9 cellular contexts compared by ENCODE assay signal in genomic region chr12:109736552-109737108, GRCh38.
DNase-seq lines count a peak whose midpoint lies in the region; ATAC-seq and TF ChIP-seq lines count a peak whose summit lies in the region.
"Had no signal": no experiment of that assay in that cellular context is flagged by ENCODE, and none has a peak within 500 bp of the region (broad histone marks: within the 10 kb centered on the region; RNA-seq: fewer than 3 reads in every experiment).

No MANE protein-coding gene starts in this region.

- no peak for TF ChIP-seq CTCF in fibroblast of pulmonary artery (IDR thresholded peaks at IDR 0.05; ENCODE audit: low read length, missing control alignments)

- H3K27me3 ChIP-seq in effector memory CD4-positive, alpha-beta T cell (replicated peaks; ENCODE audit: control insufficient read depth, insufficient read depth, low read length, poor library complexity, severe bottlenecking) = no peaks in the 10 kb centered on the region

- no peaks in the 10 kb centered on the region for H3K4me1 ChIP-seq in effector memory CD4-positive, alpha-beta T cell (ENCODE audit: control insufficient read depth, insufficient read depth, low read length, poor library complexity, severe bottlenecking)

- H3K4me3 ChIP-seq in fibroblast of pulmonary artery (replicated peaks; ENCODE audit: low read depth, low read length) = no peak overlapping the region
- no peak overlapping the region for H3K4me3 ChIP-seq in effector memory CD4-positive, alpha-beta T cell (ENCODE audit: insufficient read depth, low read depth, low read length, poor library complexity, severe bottlenecking)
- H3K4me3 ChIP-seq: skin epidermis had no signal

- ATAC-seq in GM19395 (IDR thresholded peaks at IDR 0.05; ENCODE audit: unreplicated experiment) (no peak), GM18520 (IDR thresholded peaks at IDR 0.05; ENCODE audit: unreplicated experiment) (no peak), HG03460 (IDR thresholded peaks at IDR 0.05; ENCODE audit: unreplicated experiment) (no peak)

- H3K9me3 ChIP-seq in effector memory CD4-positive, alpha-beta T cell (ENCODE audit: control insufficient read depth, low read length) = no peaks in the 10 kb centered on the region

- DNase-seq in ELR (ENCODE audit: low read depth) = peak; percentile 53
- DNase-seq in OCI-M1 (lab: John Stamatoyannopoulos, UW) = peak; percentile 59
- peak; percentile 70 for DNase-seq in fibroblast of pulmonary artery (ENCODE audit: low read depth)
- DNase-seq in non-pigmented ciliary epithelial cell (ENCODE audit: low read depth) = peak; percentile 10
- no peak for DNase-seq in effector memory CD4-positive, alpha-beta T cell

- H3K27ac ChIP-seq in effector memory CD4-positive, alpha-beta T cell (ENCODE audit: insufficient read depth, low read length, poor library complexity, severe bottlenecking) = no peak overlapping the region
- H3K27ac ChIP-seq: skin epidermis had no signal

- no peaks in the 10 kb centered on the region for H3K36me3 ChIP-seq in effector memory CD4-positive, alpha-beta T cell (ENCODE audit: control insufficient read depth, insufficient read depth, low read length)

Comparison
In these comparisons a context has a peak if more than half of its experiments do, and no peak if none do; other contexts are left out.
1. DNase-seq: peak in ELR (single experiment), OCI-M1 (single experiment), fibroblast of pulmonary artery (single experiment) and non-pigmented ciliary epithelial cell (single experiment); none in effector memory CD4-positive, alpha-beta T cell (0 of 3).